19 cellular contexts compared by ENCODE assay signal in genomic region chr3:153404157-153404556, GRCh38.
"Had no signal": no experiment of that assay in that cellular context is flagged by ENCODE, and none has a peak within 500 bp of the region (broad histone marks: within the 10 kb centered on the region; RNA-seq: fewer than 3 reads in every experiment).

No MANE protein-coding gene starts in this region.

- H3K4me1 ChIP-seq: left ventricle myocardium inferior, pancreas, testis had no signal

- H3K36me3 ChIP-seq: left ventricle myocardium inferior, lower lobe of right lung, pancreas, transverse colon had no signal

- H3K9me3 ChIP-seq: left ventricle myocardium inferior, lower lobe of right lung, pancreas, testis, transverse colon had no signal

- DNase-seq: effector CD4-positive, alpha-beta T cell; endodermal cell; erythroblast; foreskin keratinocyte; kidney; left cardiac atrium; left ventricle myocardium inferior; lower lobe of right lung; midbrain; occipital lobe; pancreas; right cardiac atrium; stimulated activated CD4-positive, alpha-beta T cell treated with anti-CD3 and anti-CD28 coated beads, Interleukin-4, amount 100 ng/mL, for 24 hours; stimulated activated naive B cell treated with anti-CD40 and anti-IgM and Interleukin-4, amounts not matched to agents 10 μg/mL and 1 μg/mL and 100 μg/mL, for 72 hours; stimulated activated naive CD8-positive, alpha-beta T cell treated with anti-CD3 and anti-CD28 coated beads, Interleukin-15, amount 100 ng/mL, for 72 hours; testis; transverse colon had no signal

- H3K4me3 ChIP-seq: coronary artery, left ventricle myocardium inferior, lower lobe of right lung, pancreas, testis, transverse colon had no signal

- H3K27ac ChIP-seq: coronary artery, foreskin keratinocyte, left ventricle myocardium inferior, lower lobe of right lung, pancreas, testis, transverse colon had no signal

- FAIRE-seq: endothelial cell of umbilical vein had no signal

- ATAC-seq: foreskin keratinocyte; left cardiac atrium; lower lobe of right lung; pancreas; right cardiac atrium; stimulated activated naive B cell treated with anti-CD40 and anti-IgM and Interleukin-4, amounts not matched to agents 10 μg/mL and 1 μg/mL and 100 μg/mL, for 72 hours; stimulated activated naive CD8-positive, alpha-beta T cell treated with anti-CD3 and anti-CD28 coated beads, Interleukin-15, amount 100 ng/mL, for 72 hours had no signal

- H3K27me3 ChIP-seq: foreskin keratinocyte, pancreas, testis, transverse colon had no signal
